ENCODE assay signal across 1 cellular context in the genomic region with DNA sequence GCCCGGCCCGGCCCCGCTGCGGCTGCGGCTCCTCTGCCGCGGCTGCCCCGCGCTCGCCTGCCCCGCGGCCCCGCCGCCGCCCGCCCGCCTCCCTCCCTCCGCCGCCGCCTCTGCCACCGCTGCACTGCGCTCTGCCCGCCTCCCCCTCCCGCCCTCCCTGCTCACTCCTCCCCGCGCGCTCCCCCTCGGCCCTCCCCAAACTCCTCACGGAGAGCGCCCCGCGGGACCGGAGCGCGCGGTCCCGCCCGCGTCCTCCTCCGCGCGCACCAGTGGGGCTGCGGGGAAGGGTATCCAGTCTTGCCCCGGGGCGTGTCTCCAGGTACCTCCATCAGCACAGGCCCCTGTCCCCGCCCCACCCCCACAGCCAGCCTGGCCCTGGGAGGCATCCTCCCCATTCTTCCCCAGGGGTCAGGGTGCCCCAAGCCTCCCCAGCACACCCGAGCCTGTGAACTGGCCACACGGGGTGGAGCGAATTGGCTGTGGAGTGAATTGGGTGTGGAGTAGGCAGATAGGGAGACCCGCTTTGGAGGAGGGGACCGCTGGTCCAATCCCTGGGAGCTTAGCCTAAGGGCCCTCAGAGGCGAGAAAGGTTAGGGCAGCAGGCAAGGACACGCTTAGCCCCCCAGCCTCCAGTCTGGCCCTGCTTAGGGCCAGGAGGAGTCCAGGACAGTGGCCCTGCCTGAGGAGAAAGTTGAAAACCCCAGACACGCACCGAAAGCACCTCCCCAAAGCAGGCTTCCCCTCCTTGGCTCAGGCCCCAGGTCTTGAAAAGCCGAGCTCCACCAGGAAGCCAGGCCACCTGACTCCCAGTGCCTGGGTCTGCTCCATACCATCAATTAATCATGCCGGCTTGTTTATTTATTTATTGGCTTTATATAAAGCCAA.
TF ChIP-seq lines count a peak whose summit lies in the region.

No MANE protein-coding gene starts in this region.

TF ChIP-seq in WTC11, 78 proteins besides CTCF, POLR2A, EP300 and RAD21 (continued from another document):
- TF ChIP-seq, protein P1, sequence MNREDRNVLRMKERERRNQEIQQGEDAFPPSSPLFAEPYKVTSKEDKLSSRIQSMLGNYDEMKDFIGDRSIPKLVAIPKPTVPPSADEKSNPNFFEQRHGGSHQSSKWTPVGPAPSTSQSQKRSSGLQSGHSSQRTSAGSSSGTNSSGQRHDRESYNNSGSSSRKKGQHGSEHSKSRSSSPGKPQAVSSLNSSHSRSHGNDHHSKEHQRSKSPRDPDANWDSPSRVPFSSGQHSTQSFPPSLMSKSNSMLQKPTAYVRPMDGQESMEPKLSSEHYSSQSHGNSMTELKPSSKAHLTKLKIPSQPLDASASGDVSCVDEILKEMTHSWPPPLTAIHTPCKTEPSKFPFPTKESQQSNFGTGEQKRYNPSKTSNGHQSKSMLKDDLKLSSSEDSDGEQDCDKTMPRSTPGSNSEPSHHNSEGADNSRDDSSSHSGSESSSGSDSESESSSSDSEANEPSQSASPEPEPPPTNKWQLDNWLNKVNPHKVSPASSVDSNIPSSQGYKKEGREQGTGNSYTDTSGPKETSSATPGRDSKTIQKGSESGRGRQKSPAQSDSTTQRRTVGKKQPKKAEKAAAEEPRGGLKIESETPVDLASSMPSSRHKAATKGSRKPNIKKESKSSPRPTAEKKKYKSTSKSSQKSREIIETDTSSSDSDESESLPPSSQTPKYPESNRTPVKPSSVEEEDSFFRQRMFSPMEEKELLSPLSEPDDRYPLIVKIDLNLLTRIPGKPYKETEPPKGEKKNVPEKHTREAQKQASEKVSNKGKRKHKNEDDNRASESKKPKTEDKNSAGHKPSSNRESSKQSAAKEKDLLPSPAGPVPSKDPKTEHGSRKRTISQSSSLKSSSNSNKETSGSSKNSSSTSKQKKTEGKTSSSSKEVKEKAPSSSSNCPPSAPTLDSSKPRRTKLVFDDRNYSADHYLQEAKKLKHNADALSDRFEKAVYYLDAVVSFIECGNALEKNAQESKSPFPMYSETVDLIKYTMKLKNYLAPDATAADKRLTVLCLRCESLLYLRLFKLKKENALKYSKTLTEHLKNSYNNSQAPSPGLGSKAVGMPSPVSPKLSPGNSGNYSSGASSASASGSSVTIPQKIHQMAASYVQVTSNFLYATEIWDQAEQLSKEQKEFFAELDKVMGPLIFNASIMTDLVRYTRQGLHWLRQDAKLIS (CRISPR knock-in tag; IDR thresholded peaks at IDR 0.05; ENCODE audit: borderline replicate concordance), result no peak
- TF ChIP-seq NFYB (CRISPR knock-in tag; conservative IDR thresholded peaks at IDR 0.05; ENCODE audit: low read depth) (no peak), MXD4 (CRISPR knock-in tag; IDR thresholded peaks at IDR 0.05; ENCODE audit: borderline replicate concordance) (no peak), ATF1 (CRISPR knock-in tag; IDR thresholded peaks at IDR 0.05) (no peak), NFATC4 (CRISPR knock-in tag; IDR thresholded peaks at IDR 0.05) (no peak)
- TF ChIP-seq, protein P2, sequence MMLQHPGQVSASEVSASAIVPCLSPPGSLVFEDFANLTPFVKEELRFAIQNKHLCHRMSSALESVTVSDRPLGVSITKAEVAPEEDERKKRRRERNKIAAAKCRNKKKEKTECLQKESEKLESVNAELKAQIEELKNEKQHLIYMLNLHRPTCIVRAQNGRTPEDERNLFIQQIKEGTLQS (CRISPR knock-in tag; conservative IDR thresholded peaks at IDR 0.05), result no peak
TF ChIP-seq in WTC11: peak in this region for 0.
